In the genomic region with DNA sequence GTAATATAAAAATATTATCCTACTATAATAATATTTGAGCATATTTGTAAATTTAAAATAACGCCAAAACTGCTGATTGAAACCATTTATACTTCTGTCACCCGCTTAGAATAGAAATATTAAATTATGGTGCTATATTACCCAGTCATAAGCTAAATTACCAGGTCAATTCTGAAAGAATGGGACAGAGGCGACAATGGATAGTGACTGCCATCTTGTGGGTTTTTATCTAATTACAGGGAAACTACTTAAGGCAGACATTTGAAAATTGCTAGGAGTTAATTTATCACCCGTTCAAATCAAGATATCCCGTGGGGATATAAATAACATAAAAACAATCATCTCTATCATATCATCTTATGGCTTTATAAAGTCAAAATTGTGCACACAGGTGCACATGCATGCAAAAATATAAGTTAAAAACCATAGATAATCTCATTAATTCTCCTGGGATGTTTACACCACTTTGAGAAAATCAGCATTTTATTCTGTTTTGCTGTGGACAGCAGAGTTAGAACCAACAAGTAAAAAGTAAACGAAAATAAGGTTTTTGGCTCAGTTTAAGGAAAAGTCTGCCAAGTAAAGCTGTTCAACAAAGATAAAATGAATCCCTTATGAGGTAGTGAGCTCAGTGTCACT, we compare ENCODE assay signal across 1 cellular context.
TF ChIP-seq lines count a peak whose summit lies in the region.

No MANE protein-coding gene starts in this region.

TF ChIP-seq in GM12878, 131 proteins besides CTCF, POLR2A, EP300 and RAD21:
- TF ChIP-seq HDAC2 (IDR thresholded peaks at IDR 0.05) (no peak), IKZF1 (conservative IDR thresholded peaks at IDR 0.05) (no peak), SIX5 (IDR thresholded peaks at IDR 0.05; ENCODE audit: low read depth, low read length, severe bottlenecking) (no peak), ZNF274 (IDR thresholded peaks at IDR 0.05; ENCODE audit: insufficient read depth, insufficient read length) (no peak), TARDBP (IDR thresholded peaks at IDR 0.05; ENCODE audit: borderline replicate concordance) (no peak), CREB1 (IDR thresholded peaks at IDR 0.05; ENCODE audit: low read depth) (no peak), RB1 (IDR thresholded peaks at IDR 0.05; ENCODE audit: borderline replicate concordance) (no peak), BACH1 (IDR thresholded peaks at IDR 0.05; ENCODE audit: borderline replicate concordance) (no peak), POU2F2 (IDR thresholded peaks at IDR 0.05; ENCODE audit: borderline replicate concordance, low read depth, low read length) (no peak), BHLHE40 (IDR thresholded peaks at IDR 0.05; ENCODE audit: borderline replicate concordance in 1 of 2, low read depth in 2 of 2, low read length in 1 of 2) (no peak), POLR2AphosphoS5 (IDR thresholded peaks at IDR 0.05; ENCODE audit: low read length) (no peak), SMC3 (IDR thresholded peaks at IDR 0.05; ENCODE audit: borderline replicate concordance, low read length) (no peak), SMAD5 (IDR thresholded peaks at IDR 0.05; ENCODE audit: low read depth) (no peak), RBBP5 (conservative IDR thresholded peaks at IDR 0.05) (no peak)
- TF ChIP-seq, protein P1, sequence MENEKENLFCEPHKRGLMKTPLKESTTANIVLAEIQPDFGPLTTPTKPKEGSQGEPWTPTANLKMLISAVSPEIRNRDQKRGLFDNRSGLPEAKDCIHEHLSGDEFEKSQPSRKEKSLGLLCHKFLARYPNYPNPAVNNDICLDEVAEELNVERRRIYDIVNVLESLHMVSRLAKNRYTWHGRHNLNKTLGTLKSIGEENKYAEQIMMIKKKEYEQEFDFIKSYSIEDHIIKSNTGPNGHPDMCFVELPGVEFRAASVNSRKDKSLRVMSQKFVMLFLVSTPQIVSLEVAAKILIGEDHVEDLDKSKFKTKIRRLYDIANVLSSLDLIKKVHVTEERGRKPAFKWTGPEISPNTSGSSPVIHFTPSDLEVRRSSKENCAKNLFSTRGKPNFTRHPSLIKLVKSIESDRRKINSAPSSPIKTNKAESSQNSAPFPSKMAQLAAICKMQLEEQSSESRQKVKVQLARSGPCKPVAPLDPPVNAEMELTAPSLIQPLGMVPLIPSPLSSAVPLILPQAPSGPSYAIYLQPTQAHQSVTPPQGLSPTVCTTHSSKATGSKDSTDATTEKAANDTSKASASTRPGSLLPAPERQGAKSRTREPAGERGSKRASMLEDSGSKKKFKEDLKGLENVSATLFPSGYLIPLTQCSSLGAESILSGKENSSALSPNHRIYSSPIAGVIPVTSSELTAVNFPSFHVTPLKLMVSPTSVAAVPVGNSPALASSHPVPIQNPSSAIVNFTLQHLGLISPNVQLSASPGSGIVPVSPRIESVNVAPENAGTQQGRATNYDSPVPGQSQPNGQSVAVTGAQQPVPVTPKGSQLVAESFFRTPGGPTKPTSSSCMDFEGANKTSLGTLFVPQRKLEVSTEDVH (IDR thresholded peaks at IDR 0.05; ENCODE audit: low read depth, partially characterized antibody) = no peak
- TF ChIP-seq, protein P2, sequence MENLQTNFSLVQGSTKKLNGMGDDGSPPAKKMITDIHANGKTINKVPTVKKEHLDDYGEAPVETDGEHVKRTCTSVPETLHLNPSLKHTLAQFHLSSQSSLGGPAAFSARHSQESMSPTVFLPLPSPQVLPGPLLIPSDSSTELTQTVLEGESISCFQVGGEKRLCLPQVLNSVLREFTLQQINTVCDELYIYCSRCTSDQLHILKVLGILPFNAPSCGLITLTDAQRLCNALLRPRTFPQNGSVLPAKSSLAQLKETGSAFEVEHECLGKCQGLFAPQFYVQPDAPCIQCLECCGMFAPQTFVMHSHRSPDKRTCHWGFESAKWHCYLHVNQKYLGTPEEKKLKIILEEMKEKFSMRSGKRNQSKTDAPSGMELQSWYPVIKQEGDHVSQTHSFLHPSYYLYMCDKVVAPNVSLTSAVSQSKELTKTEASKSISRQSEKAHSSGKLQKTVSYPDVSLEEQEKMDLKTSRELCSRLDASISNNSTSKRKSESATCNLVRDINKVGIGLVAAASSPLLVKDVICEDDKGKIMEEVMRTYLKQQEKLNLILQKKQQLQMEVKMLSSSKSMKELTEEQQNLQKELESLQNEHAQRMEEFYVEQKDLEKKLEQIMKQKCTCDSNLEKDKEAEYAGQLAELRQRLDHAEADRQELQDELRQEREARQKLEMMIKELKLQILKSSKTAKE (IDR thresholded peaks at IDR 0.05; ENCODE audit: low read depth, poor library complexity, severe bottlenecking) = no peak
- TF ChIP-seq, protein P3, sequence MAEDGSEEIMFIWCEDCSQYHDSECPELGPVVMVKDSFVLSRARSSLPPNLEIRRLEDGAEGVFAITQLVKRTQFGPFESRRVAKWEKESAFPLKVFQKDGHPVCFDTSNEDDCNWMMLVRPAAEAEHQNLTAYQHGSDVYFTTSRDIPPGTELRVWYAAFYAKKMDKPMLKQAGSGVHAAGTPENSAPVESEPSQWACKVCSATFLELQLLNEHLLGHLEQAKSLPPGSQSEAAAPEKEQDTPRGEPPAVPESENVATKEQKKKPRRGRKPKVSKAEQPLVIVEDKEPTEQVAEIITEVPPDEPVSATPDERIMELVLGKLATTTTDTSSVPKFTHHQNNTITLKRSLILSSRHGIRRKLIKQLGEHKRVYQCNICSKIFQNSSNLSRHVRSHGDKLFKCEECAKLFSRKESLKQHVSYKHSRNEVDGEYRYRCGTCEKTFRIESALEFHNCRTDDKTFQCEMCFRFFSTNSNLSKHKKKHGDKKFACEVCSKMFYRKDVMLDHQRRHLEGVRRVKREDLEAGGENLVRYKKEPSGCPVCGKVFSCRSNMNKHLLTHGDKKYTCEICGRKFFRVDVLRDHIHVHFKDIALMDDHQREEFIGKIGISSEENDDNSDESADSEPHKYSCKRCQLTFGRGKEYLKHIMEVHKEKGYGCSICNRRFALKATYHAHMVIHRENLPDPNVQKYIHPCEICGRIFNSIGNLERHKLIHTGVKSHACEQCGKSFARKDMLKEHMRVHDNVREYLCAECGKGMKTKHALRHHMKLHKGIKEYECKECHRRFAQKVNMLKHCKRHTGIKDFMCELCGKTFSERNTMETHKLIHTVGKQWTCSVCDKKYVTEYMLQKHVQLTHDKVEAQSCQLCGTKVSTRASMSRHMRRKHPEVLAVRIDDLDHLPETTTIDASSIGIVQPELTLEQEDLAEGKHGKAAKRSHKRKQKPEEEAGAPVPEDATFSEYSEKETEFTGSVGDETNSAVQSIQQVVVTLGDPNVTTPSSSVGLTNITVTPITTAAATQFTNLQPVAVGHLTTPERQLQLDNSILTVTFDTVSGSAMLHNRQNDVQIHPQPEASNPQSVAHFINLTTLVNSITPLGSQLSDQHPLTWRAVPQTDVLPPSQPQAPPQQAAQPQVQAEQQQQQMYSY (CRISPR knock-in tag; IDR thresholded peaks at IDR 0.05) = no peak
